Comparison of ENCODE assay signal across 1 cellular context in genomic region chr20:59403261-59403961, GRCh38.
TF ChIP-seq lines count a peak whose summit lies in the region.

No MANE protein-coding gene starts in this region.

TF ChIP-seq in HepG2, 621 proteins besides CTCF, POLR2A, EP300 and RAD21 (continued from another document and continues in another):
- no peak for TF ChIP-seq ZNF292 (CRISPR knock-in tag; IDR thresholded peaks at IDR 0.05; ENCODE audit: borderline replicate concordance, low read depth)
- TF ChIP-seq TSC22D2 (CRISPR knock-in tag; IDR thresholded peaks at IDR 0.05; ENCODE audit: borderline replicate concordance), result 0 out of 2 replicates have a peak, but pooled peaks have one; percentile 76
- 0 out of 2 replicates have a peak, but pooled peaks have one; percentile 35 for TF ChIP-seq TBX2 (CRISPR knock-in tag; IDR thresholded peaks at IDR 0.05; ENCODE audit: borderline replicate concordance)
- TF ChIP-seq NCOA1 (CRISPR knock-in tag; IDR thresholded peaks at IDR 0.05), result no peak
- no peak for TF ChIP-seq NRL (CRISPR knock-in tag; IDR thresholded peaks at IDR 0.05; ENCODE audit: borderline replicate concordance)
- TF ChIP-seq ZBTB44 (CRISPR knock-in tag; IDR thresholded peaks at IDR 0.05), result 0 out of 2 replicates have a peak, but pooled peaks have one; percentile 40
- no peak for TF ChIP-seq HDAC1 (CRISPR knock-in tag; IDR thresholded peaks at IDR 0.05)
- TF ChIP-seq, protein P1, sequence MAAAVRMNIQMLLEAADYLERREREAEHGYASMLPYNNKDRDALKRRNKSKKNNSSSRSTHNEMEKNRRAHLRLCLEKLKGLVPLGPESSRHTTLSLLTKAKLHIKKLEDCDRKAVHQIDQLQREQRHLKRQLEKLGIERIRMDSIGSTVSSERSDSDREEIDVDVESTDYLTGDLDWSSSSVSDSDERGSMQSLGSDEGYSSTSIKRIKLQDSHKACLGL (CRISPR knock-in tag; IDR thresholded peaks at IDR 0.05), result peak; percentile 47; the same call in 1 of the 2 replicates
- no peak for TF ChIP-seq PLRG1 (conservative IDR thresholded peaks at IDR 0.05)
- no peak for TF ChIP-seq THYN1 (CRISPR knock-in tag; IDR thresholded peaks at IDR 0.05; ENCODE audit: borderline replicate concordance, low read depth)
- TF ChIP-seq BCL3 (CRISPR knock-in tag; IDR thresholded peaks at IDR 0.05), result 0 out of 2 replicates have a peak, but pooled peaks have one; percentile 56
- TF ChIP-seq TCF7 (IDR thresholded peaks at IDR 0.05; ENCODE audit: low read depth), result no peak
- no peak for TF ChIP-seq TAF1 (CRISPR knock-in tag; IDR thresholded peaks at IDR 0.05)
- TF ChIP-seq TFE3 (CRISPR knock-in tag; IDR thresholded peaks at IDR 0.05), result no peak
- no peak for TF ChIP-seq ZNF615 (CRISPR knock-in tag; IDR thresholded peaks at IDR 0.05; ENCODE audit: borderline replicate concordance)
- no peak for TF ChIP-seq CREB1 (IDR thresholded peaks at IDR 0.05)
- no peak for TF ChIP-seq CREB1 (CRISPR knock-in tag; IDR thresholded peaks at IDR 0.05)
- TF ChIP-seq, protein P2, sequence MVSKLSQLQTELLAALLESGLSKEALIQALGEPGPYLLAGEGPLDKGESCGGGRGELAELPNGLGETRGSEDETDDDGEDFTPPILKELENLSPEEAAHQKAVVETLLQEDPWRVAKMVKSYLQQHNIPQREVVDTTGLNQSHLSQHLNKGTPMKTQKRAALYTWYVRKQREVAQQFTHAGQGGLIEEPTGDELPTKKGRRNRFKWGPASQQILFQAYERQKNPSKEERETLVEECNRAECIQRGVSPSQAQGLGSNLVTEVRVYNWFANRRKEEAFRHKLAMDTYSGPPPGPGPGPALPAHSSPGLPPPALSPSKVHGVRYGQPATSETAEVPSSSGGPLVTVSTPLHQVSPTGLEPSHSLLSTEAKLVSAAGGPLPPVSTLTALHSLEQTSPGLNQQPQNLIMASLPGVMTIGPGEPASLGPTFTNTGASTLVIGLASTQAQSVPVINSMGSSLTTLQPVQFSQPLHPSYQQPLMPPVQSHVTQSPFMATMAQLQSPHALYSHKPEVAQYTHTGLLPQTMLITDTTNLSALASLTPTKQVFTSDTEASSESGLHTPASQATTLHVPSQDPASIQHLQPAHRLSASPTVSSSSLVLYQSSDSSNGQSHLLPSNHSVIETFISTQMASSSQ (IDR thresholded peaks at IDR 0.05; ENCODE audit: low read depth), result no peak
- TF ChIP-seq, protein P2 (CRISPR knock-in tag; IDR thresholded peaks at IDR 0.05; ENCODE audit: borderline replicate concordance), result no peak
- TF ChIP-seq, protein P3, sequence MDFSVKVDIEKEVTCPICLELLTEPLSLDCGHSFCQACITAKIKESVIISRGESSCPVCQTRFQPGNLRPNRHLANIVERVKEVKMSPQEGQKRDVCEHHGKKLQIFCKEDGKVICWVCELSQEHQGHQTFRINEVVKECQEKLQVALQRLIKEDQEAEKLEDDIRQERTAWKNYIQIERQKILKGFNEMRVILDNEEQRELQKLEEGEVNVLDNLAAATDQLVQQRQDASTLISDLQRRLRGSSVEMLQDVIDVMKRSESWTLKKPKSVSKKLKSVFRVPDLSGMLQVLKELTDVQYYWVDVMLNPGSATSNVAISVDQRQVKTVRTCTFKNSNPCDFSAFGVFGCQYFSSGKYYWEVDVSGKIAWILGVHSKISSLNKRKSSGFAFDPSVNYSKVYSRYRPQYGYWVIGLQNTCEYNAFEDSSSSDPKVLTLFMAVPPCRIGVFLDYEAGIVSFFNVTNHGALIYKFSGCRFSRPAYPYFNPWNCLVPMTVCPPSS (IDR thresholded peaks at IDR 0.05), result no peak
- TF ChIP-seq, protein P4, sequence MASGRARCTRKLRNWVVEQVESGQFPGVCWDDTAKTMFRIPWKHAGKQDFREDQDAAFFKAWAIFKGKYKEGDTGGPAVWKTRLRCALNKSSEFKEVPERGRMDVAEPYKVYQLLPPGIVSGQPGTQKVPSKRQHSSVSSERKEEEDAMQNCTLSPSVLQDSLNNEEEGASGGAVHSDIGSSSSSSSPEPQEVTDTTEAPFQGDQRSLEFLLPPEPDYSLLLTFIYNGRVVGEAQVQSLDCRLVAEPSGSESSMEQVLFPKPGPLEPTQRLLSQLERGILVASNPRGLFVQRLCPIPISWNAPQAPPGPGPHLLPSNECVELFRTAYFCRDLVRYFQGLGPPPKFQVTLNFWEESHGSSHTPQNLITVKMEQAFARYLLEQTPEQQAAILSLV (CRISPR knock-in tag; IDR thresholded peaks at IDR 0.05; ENCODE audit: borderline replicate concordance), result peak; percentile 56; the same call in 1 of the 2 replicates
- TF ChIP-seq ZKSCAN1 (IDR thresholded peaks at IDR 0.05; ENCODE audit: low read length), result no peak
- TF ChIP-seq, protein P5, sequence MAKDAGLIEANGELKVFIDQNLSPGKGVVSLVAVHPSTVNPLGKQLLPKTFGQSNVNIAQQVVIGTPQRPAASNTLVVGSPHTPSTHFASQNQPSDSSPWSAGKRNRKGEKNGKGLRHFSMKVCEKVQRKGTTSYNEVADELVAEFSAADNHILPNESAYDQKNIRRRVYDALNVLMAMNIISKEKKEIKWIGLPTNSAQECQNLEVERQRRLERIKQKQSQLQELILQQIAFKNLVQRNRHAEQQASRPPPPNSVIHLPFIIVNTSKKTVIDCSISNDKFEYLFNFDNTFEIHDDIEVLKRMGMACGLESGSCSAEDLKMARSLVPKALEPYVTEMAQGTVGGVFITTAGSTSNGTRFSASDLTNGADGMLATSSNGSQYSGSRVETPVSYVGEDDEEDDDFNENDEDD (CRISPR knock-in tag; IDR thresholded peaks at IDR 0.05; ENCODE audit: borderline replicate concordance), result no peak
- TF ChIP-seq ZNF282 (IDR thresholded peaks at IDR 0.05; ENCODE audit: partially characterized antibody), result no peak
- TF ChIP-seq KLF11 (CRISPR knock-in tag; IDR thresholded peaks at IDR 0.05), result no peak
- no peak for TF ChIP-seq TP53 (CRISPR knock-in tag; conservative IDR thresholded peaks at IDR 0.05)
- TF ChIP-seq ZNF317 (CRISPR knock-in tag; IDR thresholded peaks at IDR 0.05), result no peak
- TF ChIP-seq, protein P6, sequence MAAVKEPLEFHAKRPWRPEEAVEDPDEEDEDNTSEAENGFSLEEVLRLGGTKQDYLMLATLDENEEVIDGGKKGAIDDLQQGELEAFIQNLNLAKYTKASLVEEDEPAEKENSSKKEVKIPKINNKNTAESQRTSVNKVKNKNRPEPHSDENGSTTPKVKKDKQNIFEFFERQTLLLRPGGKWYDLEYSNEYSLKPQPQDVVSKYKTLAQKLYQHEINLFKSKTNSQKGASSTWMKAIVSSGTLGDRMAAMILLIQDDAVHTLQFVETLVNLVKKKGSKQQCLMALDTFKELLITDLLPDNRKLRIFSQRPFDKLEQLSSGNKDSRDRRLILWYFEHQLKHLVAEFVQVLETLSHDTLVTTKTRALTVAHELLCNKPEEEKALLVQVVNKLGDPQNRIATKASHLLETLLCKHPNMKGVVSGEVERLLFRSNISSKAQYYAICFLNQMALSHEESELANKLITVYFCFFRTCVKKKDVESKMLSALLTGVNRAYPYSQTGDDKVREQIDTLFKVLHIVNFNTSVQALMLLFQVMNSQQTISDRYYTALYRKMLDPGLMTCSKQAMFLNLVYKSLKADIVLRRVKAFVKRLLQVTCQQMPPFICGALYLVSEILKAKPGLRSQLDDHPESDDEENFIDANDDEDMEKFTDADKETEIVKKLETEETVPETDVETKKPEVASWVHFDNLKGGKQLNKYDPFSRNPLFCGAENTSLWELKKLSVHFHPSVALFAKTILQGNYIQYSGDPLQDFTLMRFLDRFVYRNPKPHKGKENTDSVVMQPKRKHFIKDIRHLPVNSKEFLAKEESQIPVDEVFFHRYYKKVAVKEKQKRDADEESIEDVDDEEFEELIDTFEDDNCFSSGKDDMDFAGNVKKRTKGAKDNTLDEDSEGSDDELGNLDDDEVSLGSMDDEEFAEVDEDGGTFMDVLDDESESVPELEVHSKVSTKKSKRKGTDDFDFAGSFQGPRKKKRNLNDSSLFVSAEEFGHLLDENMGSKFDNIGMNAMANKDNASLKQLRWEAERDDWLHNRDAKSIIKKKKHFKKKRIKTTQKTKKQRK (IDR thresholded peaks at IDR 0.05; ENCODE audit: low read length), result no peak
- no peak for TF ChIP-seq NFKBIZ (CRISPR knock-in tag; IDR thresholded peaks at IDR 0.05)
- TF ChIP-seq HOXA3 (CRISPR knock-in tag; IDR thresholded peaks at IDR 0.05), result peak; percentile 66; the same call in 1 of the 2 replicates
- TF ChIP-seq KDM5A (IDR thresholded peaks at IDR 0.05; ENCODE audit: borderline replicate concordance, low read length), result no peak
- no peak for TF ChIP-seq DNMT3B (CRISPR knock-in tag; conservative IDR thresholded peaks at IDR 0.05)
- no peak for TF ChIP-seq ZSCAN30 (CRISPR knock-in tag; IDR thresholded peaks at IDR 0.05)
- TF ChIP-seq ARNTL (CRISPR knock-in tag; IDR thresholded peaks at IDR 0.05), result no peak
- TF ChIP-seq PHF21A (CRISPR knock-in tag; IDR thresholded peaks at IDR 0.05), result no peak
- TF ChIP-seq ZNF180 (CRISPR knock-in tag; IDR thresholded peaks at IDR 0.05; ENCODE audit: borderline replicate concordance, low read depth), result no peak
- TF ChIP-seq, protein P7, sequence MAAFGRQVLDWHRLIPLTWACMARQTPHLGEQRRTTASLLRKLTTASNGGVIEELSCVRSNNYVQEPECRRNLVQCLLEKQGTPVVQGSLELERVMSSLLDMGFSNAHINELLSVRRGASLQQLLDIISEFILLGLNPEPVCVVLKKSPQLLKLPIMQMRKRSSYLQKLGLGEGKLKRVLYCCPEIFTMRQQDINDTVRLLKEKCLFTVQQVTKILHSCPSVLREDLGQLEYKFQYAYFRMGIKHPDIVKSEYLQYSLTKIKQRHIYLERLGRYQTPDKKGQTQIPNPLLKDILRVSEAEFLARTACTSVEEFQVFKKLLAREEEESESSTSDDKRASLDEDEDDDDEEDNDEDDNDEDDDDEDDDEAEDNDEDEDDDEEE (CRISPR knock-in tag; IDR thresholded peaks at IDR 0.05), result no peak
- TF ChIP-seq, protein P8, sequence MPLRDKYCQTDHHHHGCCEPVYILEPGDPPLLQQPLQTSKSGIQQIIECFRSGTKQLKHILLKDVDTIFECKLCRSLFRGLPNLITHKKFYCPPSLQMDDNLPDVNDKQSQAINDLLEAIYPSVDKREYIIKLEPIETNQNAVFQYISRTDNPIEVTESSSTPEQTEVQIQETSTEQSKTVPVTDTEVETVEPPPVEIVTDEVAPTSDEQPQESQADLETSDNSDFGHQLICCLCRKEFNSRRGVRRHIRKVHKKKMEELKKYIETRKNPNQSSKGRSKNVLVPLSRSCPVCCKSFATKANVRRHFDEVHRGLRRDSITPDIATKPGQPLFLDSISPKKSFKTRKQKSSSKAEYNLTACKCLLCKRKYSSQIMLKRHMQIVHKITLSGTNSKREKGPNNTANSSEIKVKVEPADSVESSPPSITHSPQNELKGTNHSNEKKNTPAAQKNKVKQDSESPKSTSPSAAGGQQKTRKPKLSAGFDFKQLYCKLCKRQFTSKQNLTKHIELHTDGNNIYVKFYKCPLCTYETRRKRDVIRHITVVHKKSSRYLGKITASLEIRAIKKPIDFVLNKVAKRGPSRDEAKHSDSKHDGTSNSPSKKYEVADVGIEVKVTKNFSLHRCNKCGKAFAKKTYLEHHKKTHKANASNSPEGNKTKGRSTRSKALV (CRISPR knock-in tag; IDR thresholded peaks at IDR 0.05), result no peak
- TF ChIP-seq MTF1 (CRISPR knock-in tag; IDR thresholded peaks at IDR 0.05), result no peak
- TF ChIP-seq NFKB2 (CRISPR knock-in tag; IDR thresholded peaks at IDR 0.05; ENCODE audit: borderline replicate concordance), result peak; percentile 69; the same call in 1 of the 2 replicates
- peak; percentile 39 for TF ChIP-seq CBX1 (IDR thresholded peaks at IDR 0.05; ENCODE audit: low read depth)
- TF ChIP-seq FOXM1 (CRISPR knock-in tag; IDR thresholded peaks at IDR 0.05), result no peak
- no peak; the same call in 1 of the 2 replicates for TF ChIP-seq SUZ12 (IDR thresholded peaks at IDR 0.05; ENCODE audit: low read depth, low read length)
- no peak for TF ChIP-seq PCBP2 (optimal IDR thresholded peaks at IDR 0.05; ENCODE audit: low read depth, low read length, poor library complexity, severe bottlenecking)
